15 cellular contexts compared by ENCODE assay signal in the genomic region with DNA sequence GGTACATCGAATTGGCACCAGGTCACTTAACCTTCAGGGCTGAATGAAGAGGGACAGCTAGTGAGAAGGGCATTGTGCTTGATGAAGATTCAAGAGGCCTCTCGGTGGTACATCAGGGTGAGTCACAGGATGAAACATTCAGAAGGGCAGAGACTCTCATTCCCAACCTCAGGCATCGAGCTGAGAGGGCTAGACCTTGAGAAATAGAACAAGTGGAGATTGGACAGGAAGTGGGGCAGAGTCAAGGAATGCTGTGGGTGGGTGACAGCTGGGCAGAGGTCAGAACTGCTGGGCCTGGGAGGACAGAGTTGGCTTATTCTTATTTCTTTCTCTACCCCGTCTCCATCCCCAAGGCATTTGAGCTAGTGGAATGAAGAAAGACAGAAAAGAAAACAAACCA.
A peak's percentile ranks its signal among the peaks of the same experiment; 100 is the strongest.
DNase-seq lines count a peak whose midpoint lies in the region; ATAC-seq and TF ChIP-seq lines count a peak whose summit lies in the region.
"Had no signal": no experiment of that assay in that cellular context is flagged by ENCODE, and none has a peak within 500 bp of the region (broad histone marks: within the 10 kb centered on the region; RNA-seq: fewer than 3 reads in every experiment).

No MANE protein-coding gene starts in this region.

- CTCF ChIA-PET in activated CD4-positive, alpha-beta memory T cell treated with anti-CD3 and anti-CD28 coated beads, Interleukin-2, amount 10 ng/mL, durations not matched to agents 7 days and 5 days (lab: Charles Lee): no interaction called here

- H3K4me1 ChIP-seq in stomach: no peaks in the 10 kb centered on the region
- H3K4me1 ChIP-seq: sigmoid colon, upper lobe of left lung had no signal

- ATAC-seq in activated T-helper 17 cell treated with anti-CD3 and anti-CD28 coated beads, Interleukin-2, amount 50 U/mL, for 72 hours (replicated peaks): no peak
- no peak for ATAC-seq in HG03280 (IDR thresholded peaks at IDR 0.05; ENCODE audit: unreplicated experiment)

- no peak for TF ChIP-seq CTCF in stomach (IDR thresholded peaks at IDR 0.05)

- peak overlapping the region; percentile 1 for H3K27ac Mint-ChIP-seq in activated T-helper 17 cell treated with anti-CD3 and anti-CD28 coated beads, Interleukin-2, amount 50 U/mL, for 72 hours
- no peak overlapping the region for H3K27ac Mint-ChIP-seq in activated CD4-positive, alpha-beta memory T cell treated with anti-CD3 and anti-CD28 coated beads, Interleukin-2, amount 10 ng/mL, durations not matched to agents 7 days and 5 days
- H3K27ac Mint-ChIP-seq: CD14-positive monocyte had no signal

- intact Hi-C loops in stomach (cut with DNase I; ENCODE audit: low total_unique reads): no loop called here

- DNase-seq in A172 (ENCODE audit: low spot score) (peak; percentile 62), GM03348 (ENCODE audit: low spot score) (peak; percentile 80), iris pigment epithelial cell (ENCODE audit: low read depth) (peak; percentile 58), mesenteric fat pad (ENCODE audit: low spot score) (no peak), stomach (no peak)
- no peak for DNase-seq in activated CD4-positive, alpha-beta memory T cell treated with anti-CD3 and anti-CD28 coated beads, Interleukin-2, amount 10 ng/mL, durations not matched to agents 7 days and 5 days
- DNase-seq: activated CD4-positive, alpha-beta T cell treated with anti-CD3 and anti-CD28 coated beads, Interleukin-2, amount 50 U/mL, for 1 hour; activated naive CD4-positive, alpha-beta T cell treated with Interleukin-2 at 50 U/mL for 16 hours; hippocampal formation; NCI-H1694; sigmoid colon; upper lobe of left lung had no signal

- H3K27ac ChIP-seq in stomach: no peak overlapping the region
- H3K27ac ChIP-seq: sigmoid colon, upper lobe of left lung had no signal

- no peak for TF ChIP-seq EP300 in stomach (IDR thresholded peaks at IDR 0.05)

- 70 to 89% (median 81%) methylated on average over 4 of the region's 4 CpGs for WGBS in stomach, 5 donors

- no peak overlapping the region for H3K4me3 Mint-ChIP-seq in activated T-helper 17 cell treated with anti-CD3 and anti-CD28 coated beads, Interleukin-2, amount 50 U/mL, for 72 hours
- H3K4me3 Mint-ChIP-seq in activated CD4-positive, alpha-beta memory T cell treated with anti-CD3 and anti-CD28 coated beads, Interleukin-2, amount 10 ng/mL, durations not matched to agents 7 days and 5 days: no peak overlapping the region
- H3K4me3 Mint-ChIP-seq: CD14-positive monocyte had no signal

- H3K4me3 ChIP-seq in stomach: no peak overlapping the region
- H3K4me3 ChIP-seq: sigmoid colon, upper lobe of left lung had no signal

- no peak for TF ChIP-seq POLR2A in stomach (IDR thresholded peaks at IDR 0.05)

- POLR2A ChIA-PET in activated CD4-positive, alpha-beta memory T cell treated with anti-CD3 and anti-CD28 coated beads, Interleukin-2, amount 10 ng/mL, durations not matched to agents 7 days and 5 days (lab: Charles Lee): interaction anchor here (0.5 to 0.8 kb wide), 3 partner anchors 89 to 150 kb away, joined by 3 to 4 read pairs (median 3); no protein-coding TSS in a partner anchor

- H3K27me3 Mint-ChIP-seq in activated T-helper 17 cell treated with anti-CD3 and anti-CD28 coated beads, Interleukin-2, amount 50 U/mL, for 72 hours: no peaks in the 10 kb centered on the region
- H3K27me3 Mint-ChIP-seq in activated CD4-positive, alpha-beta memory T cell treated with anti-CD3 and anti-CD28 coated beads, Interleukin-2, amount 10 ng/mL, durations not matched to agents 7 days and 5 days: peaks cover 9% of the 10 kb centered on the region

- H3K36me3 Mint-ChIP-seq in activated T-helper 17 cell treated with anti-CD3 and anti-CD28 coated beads, Interleukin-2, amount 50 U/mL, for 72 hours (ENCODE audit: low read depth): no peaks in the 10 kb centered on the region
- H3K36me3 Mint-ChIP-seq in activated CD4-positive, alpha-beta memory T cell treated with anti-CD3 and anti-CD28 coated beads, Interleukin-2, amount 10 ng/mL, durations not matched to agents 7 days and 5 days (ENCODE audit: low read depth): no peaks in the 10 kb centered on the region
- H3K36me3 Mint-ChIP-seq: CD14-positive monocyte had no signal

- no peaks in the 10 kb centered on the region for H3K36me3 ChIP-seq in stomach
- H3K36me3 ChIP-seq: sigmoid colon, upper lobe of left lung had no signal

- H3K4me1 Mint-ChIP-seq in activated T-helper 17 cell treated with anti-CD3 and anti-CD28 coated beads, Interleukin-2, amount 50 U/mL, for 72 hours: peaks cover 2% of the 10 kb centered on the region
- H3K4me1 Mint-ChIP-seq in activated CD4-positive, alpha-beta memory T cell treated with anti-CD3 and anti-CD28 coated beads, Interleukin-2, amount 10 ng/mL, durations not matched to agents 7 days and 5 days: peaks cover 2% of the 10 kb centered on the region
- H3K4me1 Mint-ChIP-seq: CD14-positive monocyte had no signal

- H3K9me3 Mint-ChIP-seq in activated T-helper 17 cell treated with anti-CD3 and anti-CD28 coated beads, Interleukin-2, amount 50 U/mL, for 72 hours: no peaks in the 10 kb centered on the region
- H3K9me3 Mint-ChIP-seq in activated CD4-positive, alpha-beta memory T cell treated with anti-CD3 and anti-CD28 coated beads, Interleukin-2, amount 10 ng/mL, durations not matched to agents 7 days and 5 days: no peaks in the 10 kb centered on the region

- no peaks in the 10 kb centered on the region for H3K27me3 ChIP-seq in stomach
- H3K27me3 ChIP-seq: sigmoid colon, upper lobe of left lung had no signal

- H3K9me3 ChIP-seq in stomach: no peaks in the 10 kb centered on the region
- H3K9me3 ChIP-seq: sigmoid colon, upper lobe of left lung had no signal

Comparison
In these comparisons a context has a peak if more than half of its experiments do, and no peak if none do; other contexts are left out.
1. DNase-seq: peak in A172 (single experiment), GM03348 (single experiment) and iris pigment epithelial cell (single experiment); none in mesenteric fat pad (single experiment), activated CD4-positive, alpha-beta memory T cell treated with anti-CD3 and anti-CD28 coated beads, Interleukin-2, amount 10 ng/mL, durations not matched to agents 7 days and 5 days (single experiment) and stomach (single experiment).